2 cellular contexts compared by ENCODE assay signal in the genomic region with DNA sequence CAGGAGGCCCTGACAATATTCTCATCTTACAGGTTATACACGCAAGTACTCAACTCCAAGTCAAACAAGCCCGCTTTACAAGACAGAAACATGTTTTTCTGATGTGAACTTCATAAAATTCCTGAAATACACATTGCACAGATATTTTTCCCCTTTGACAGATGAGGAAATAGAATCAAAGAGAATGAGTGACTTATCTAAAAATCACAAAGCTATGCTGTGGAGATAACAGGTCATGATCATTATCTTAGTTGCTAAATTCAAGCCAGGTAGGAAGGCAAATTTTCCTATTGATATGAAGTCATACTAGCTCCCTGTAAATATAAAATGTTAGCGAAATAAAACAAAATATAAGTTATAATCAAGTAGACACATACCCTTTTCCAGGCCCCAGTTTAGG.
TF ChIP-seq lines count a peak whose summit lies in the region.

No MANE protein-coding gene starts in this region.

TF ChIP-seq in WTC11, 78 proteins besides CTCF, POLR2A, EP300 and RAD21:
- TF ChIP-seq, protein P1, sequence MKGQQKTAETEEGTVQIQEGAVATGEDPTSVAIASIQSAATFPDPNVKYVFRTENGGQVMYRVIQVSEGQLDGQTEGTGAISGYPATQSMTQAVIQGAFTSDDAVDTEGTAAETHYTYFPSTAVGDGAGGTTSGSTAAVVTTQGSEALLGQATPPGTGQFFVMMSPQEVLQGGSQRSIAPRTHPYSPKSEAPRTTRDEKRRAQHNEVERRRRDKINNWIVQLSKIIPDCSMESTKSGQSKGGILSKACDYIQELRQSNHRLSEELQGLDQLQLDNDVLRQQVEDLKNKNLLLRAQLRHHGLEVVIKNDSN (CRISPR knock-in tag; IDR thresholded peaks at IDR 0.05) = no peak
- TF ChIP-seq NFATC4 (CRISPR knock-in tag; IDR thresholded peaks at IDR 0.05) (no peak), CBFB (CRISPR knock-in tag; IDR thresholded peaks at IDR 0.05; ENCODE audit: low read depth) (no peak), NR3C1 (CRISPR knock-in tag; conservative IDR thresholded peaks at IDR 0.05; ENCODE audit: low read depth) (no peak), IRF2 (CRISPR knock-in tag; IDR thresholded peaks at IDR 0.05; ENCODE audit: borderline replicate concordance, low read depth) (no peak), CREB1 (CRISPR knock-in tag; IDR thresholded peaks at IDR 0.05) (no peak), ZNF423 (CRISPR knock-in tag; IDR thresholded peaks at IDR 0.05) (no peak), TEAD4 (CRISPR knock-in tag; IDR thresholded peaks at IDR 0.05) (no peak), RELA (CRISPR knock-in tag; IDR thresholded peaks at IDR 0.05; ENCODE audit: borderline replicate concordance) (no peak)
- TF ChIP-seq, protein P2, sequence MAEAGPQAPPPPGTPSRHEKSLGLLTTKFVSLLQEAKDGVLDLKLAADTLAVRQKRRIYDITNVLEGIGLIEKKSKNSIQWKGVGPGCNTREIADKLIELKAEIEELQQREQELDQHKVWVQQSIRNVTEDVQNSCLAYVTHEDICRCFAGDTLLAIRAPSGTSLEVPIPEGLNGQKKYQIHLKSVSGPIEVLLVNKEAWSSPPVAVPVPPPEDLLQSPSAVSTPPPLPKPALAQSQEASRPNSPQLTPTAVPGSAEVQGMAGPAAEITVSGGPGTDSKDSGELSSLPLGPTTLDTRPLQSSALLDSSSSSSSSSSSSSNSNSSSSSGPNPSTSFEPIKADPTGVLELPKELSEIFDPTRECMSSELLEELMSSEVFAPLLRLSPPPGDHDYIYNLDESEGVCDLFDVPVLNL (CRISPR knock-in tag; IDR thresholded peaks at IDR 0.05; ENCODE audit: borderline replicate concordance, low read depth) = no peak
- TF ChIP-seq, protein P3, sequence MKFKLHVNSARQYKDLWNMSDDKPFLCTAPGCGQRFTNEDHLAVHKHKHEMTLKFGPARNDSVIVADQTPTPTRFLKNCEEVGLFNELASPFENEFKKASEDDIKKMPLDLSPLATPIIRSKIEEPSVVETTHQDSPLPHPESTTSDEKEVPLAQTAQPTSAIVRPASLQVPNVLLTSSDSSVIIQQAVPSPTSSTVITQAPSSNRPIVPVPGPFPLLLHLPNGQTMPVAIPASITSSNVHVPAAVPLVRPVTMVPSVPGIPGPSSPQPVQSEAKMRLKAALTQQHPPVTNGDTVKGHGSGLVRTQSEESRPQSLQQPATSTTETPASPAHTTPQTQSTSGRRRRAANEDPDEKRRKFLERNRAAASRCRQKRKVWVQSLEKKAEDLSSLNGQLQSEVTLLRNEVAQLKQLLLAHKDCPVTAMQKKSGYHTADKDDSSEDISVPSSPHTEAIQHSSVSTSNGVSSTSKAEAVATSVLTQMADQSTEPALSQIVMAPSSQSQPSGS (CRISPR knock-in tag; IDR thresholded peaks at IDR 0.05; ENCODE audit: borderline replicate concordance, low read depth) = no peak
- TF ChIP-seq, protein P4, sequence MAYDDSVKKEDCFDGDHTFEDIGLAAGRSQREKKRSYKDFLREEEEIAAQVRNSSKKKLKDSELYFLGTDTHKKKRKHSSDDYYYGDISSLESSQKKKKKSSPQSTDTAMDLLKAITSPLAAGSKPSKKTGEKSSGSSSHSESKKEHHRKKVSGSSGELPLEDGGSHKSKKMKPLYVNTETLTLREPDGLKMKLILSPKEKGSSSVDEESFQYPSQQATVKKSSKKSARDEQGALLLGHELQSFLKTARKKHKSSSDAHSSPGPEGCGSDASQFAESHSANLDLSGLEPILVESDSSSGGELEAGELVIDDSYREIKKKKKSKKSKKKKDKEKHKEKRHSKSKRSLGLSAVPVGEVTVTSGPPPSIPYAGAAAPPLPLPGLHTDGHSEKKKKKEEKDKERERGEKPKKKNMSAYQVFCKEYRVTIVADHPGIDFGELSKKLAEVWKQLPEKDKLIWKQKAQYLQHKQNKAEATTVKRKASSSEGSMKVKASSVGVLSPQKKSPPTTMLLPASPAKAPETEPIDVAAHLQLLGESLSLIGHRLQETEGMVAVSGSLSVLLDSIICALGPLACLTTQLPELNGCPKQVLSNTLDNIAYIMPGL (CRISPR knock-in tag; IDR thresholded peaks at IDR 0.05) = no peak

TF ChIP-seq in HepG2, 621 proteins besides CTCF, POLR2A, EP300 and RAD21:
- TF ChIP-seq ZNF615 (CRISPR knock-in tag; IDR thresholded peaks at IDR 0.05; ENCODE audit: borderline replicate concordance) (no peak), ZFP36 (IDR thresholded peaks at IDR 0.05; ENCODE audit: borderline replicate concordance, low read depth, low read length, partially characterized antibody) (no peak), ZNF878 (CRISPR knock-in tag; IDR thresholded peaks at IDR 0.05) (no peak), MIXL1 (CRISPR knock-in tag; IDR thresholded peaks at IDR 0.05) (no peak), ZNF367 (CRISPR knock-in tag; IDR thresholded peaks at IDR 0.05; ENCODE audit: borderline replicate concordance) (no peak), ZNF557 (CRISPR knock-in tag; IDR thresholded peaks at IDR 0.05) (no peak), NR2C2 (CRISPR knock-in tag; IDR thresholded peaks at IDR 0.05; ENCODE audit: borderline replicate concordance) (no peak), RFXAP (CRISPR knock-in tag; IDR thresholded peaks at IDR 0.05; ENCODE audit: borderline replicate concordance) (no peak), MAFG (CRISPR knock-in tag; IDR thresholded peaks at IDR 0.05) (no peak), SYNCRIP (IDR thresholded peaks at IDR 0.05; ENCODE audit: insufficient read depth, low read depth, low read length) (no peak), ZNF570 (CRISPR knock-in tag; IDR thresholded peaks at IDR 0.05; ENCODE audit: borderline replicate concordance) (no peak), ZNF441 (CRISPR knock-in tag; IDR thresholded peaks at IDR 0.05; ENCODE audit: borderline replicate concordance) (no peak)
- TF ChIP-seq, protein P5, sequence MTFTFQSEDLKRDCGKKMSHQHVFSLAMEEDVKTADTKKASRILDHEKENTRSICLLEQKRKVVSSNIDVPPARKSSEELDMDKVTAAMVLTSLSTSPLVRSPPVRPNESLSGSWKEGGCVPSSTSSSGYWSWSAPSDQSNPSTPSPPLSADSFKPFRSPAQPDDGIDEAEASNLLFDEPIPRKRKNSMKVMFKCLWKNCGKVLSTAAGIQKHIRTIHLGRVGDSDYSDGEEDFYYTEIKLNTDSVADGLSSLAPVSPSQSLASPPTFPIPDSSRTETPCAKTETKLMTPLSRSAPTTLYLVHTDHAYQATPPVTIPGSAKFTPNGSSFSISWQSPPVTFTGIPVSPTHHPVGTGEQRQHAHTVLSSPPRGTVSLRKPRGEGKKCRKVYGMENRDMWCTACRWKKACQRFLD (CRISPR knock-in tag; IDR thresholded peaks at IDR 0.05; ENCODE audit: borderline replicate concordance) = no peak
- TF ChIP-seq, protein P6, sequence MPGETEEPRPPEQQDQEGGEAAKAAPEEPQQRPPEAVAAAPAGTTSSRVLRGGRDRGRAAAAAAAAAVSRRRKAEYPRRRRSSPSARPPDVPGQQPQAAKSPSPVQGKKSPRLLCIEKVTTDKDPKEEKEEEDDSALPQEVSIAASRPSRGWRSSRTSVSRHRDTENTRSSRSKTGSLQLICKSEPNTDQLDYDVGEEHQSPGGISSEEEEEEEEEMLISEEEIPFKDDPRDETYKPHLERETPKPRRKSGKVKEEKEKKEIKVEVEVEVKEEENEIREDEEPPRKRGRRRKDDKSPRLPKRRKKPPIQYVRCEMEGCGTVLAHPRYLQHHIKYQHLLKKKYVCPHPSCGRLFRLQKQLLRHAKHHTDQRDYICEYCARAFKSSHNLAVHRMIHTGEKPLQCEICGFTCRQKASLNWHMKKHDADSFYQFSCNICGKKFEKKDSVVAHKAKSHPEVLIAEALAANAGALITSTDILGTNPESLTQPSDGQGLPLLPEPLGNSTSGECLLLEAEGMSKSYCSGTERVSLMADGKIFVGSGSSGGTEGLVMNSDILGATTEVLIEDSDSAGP (CRISPR knock-in tag; IDR thresholded peaks at IDR 0.05; ENCODE audit: borderline replicate concordance) = no peak
